In genomic region chr18:73688851-73689659, GRCh38 we compare ENCODE assay signal across 8 cellular contexts.
DNase-seq lines count a peak whose midpoint lies in the region; ATAC-seq and TF ChIP-seq lines count a peak whose summit lies in the region.

No MANE protein-coding gene starts in this region.

- TF ChIP-seq POLR2A in erythroblast (IDR thresholded peaks at IDR 0.05; ENCODE audit: low read length) = no peak

- H3K27me3 Mint-ChIP-seq in activated CD8-positive, alpha-beta T cell treated with anti-CD3 and anti-CD28 coated beads for 36 hours = no peaks in the 10 kb centered on the region

- H3K27ac Mint-ChIP-seq in activated CD8-positive, alpha-beta T cell treated with anti-CD3 and anti-CD28 coated beads for 36 hours = no peak overlapping the region

- H3K9me3 ChIP-seq in SJSA1 (replicated peaks) = no peaks in the 10 kb centered on the region

- H3K36me3 ChIP-seq in SJSA1 = peaks cover 2% of the 10 kb centered on the region

- H3K27me3 ChIP-seq in SJSA1 (replicated peaks) (no peaks in the 10 kb centered on the region), dorsolateral prefrontal cortex (peaks cover 0 to 7% (median 0%) of the 10 kb centered on the region in 45 donors)

- H3K36me3 Mint-ChIP-seq in activated CD8-positive, alpha-beta T cell treated with anti-CD3 and anti-CD28 coated beads for 36 hours (ENCODE audit: low read depth) = no peaks in the 10 kb centered on the region

- peak overlapping the region; percentile 82 for H3K27ac ChIP-seq in SJSA1
- H3K27ac ChIP-seq in dorsolateral prefrontal cortex = no peak overlapping the region

- POLR2A ChIA-PET in activated CD8-positive, alpha-beta T cell treated with anti-CD3 and anti-CD28 coated beads for 36 hours (lab: Charles Lee) = no interaction called here

- CTCF ChIA-PET in activated CD8-positive, alpha-beta T cell treated with anti-CD3 and anti-CD28 coated beads for 36 hours (lab: Charles Lee) = no interaction called here

- no peak for TF ChIP-seq CTCF in activated CD8-positive, alpha-beta T cell treated with anti-CD3 and anti-CD28 coated beads for 36 hours (IDR thresholded peaks at IDR 0.05)
- no peak for TF ChIP-seq CTCF in dorsolateral prefrontal cortex (IDR thresholded peaks at IDR 0.05 in 54 of 56, conservative IDR thresholded peaks at IDR 0.05 in 2 of 56; ENCODE audit: low read depth in 1 of 56, partially characterized antibody in 56 of 56)

- peak; percentile 89 for ATAC-seq in GM18502 (IDR thresholded peaks at IDR 0.05; ENCODE audit: poor library complexity, unreplicated experiment)
- ATAC-seq in HG02852 (IDR thresholded peaks at IDR 0.05; ENCODE audit: unreplicated experiment) = peak; percentile 85
- ATAC-seq in activated CD8-positive, alpha-beta T cell treated with anti-CD3 and anti-CD28 coated beads for 36 hours = no peak

- H3K9me3 Mint-ChIP-seq in activated CD8-positive, alpha-beta T cell treated with anti-CD3 and anti-CD28 coated beads for 36 hours = no peaks in the 10 kb centered on the region

- H3K4me1 ChIP-seq in SJSA1 (replicated peaks) = peaks cover 31% of the 10 kb centered on the region

- H3K4me1 Mint-ChIP-seq in activated CD8-positive, alpha-beta T cell treated with anti-CD3 and anti-CD28 coated beads for 36 hours (ENCODE audit: low read depth) = no peaks in the 10 kb centered on the region

- intact Hi-C loops in activated CD8-positive, alpha-beta T cell treated with anti-CD3 and anti-CD28 coated beads for 36 hours (cut with micrococcal nuclease) = no loop called here
- intact Hi-C loops in dorsolateral prefrontal cortex (cut with DNase I) = no loop called here

- H3K4me3 ChIP-seq in SJSA1 = no peak overlapping the region
- no peak overlapping the region for H3K4me3 ChIP-seq in dorsolateral prefrontal cortex

- no peak overlapping the region for H3K4me3 Mint-ChIP-seq in activated CD8-positive, alpha-beta T cell treated with anti-CD3 and anti-CD28 coated beads for 36 hours

- DNase-seq in SJSA1 (ENCODE audit: low read depth in 1 of 2, low spot score in 2 of 2) (peak in 1 of 2 experiments; percentile 65), left kidney (ENCODE audit: low read depth, low spot score) (peak; percentile 73), erythroblast (lab: John Stamatoyannopoulos, UW) (no peak), dorsolateral prefrontal cortex (no peak), C1 segment of cervical spinal cord (lab: John Stamatoyannopoulos, UW) (no peak)
- no peak for DNase-seq in activated CD8-positive, alpha-beta T cell treated with anti-CD3 and anti-CD28 coated beads for 36 hours
